8 cellular contexts compared by ENCODE assay signal in genomic region chr18:48950536-48951447, GRCh38. TPM values are rescaled to one million over a fixed set of nuclear protein-coding genes. Genes with fewer than 3 reads are reported as not detected.
A peak's percentile ranks its signal among the peaks of the same experiment; 100 is the strongest.
DNase-seq lines count a peak whose midpoint lies in the region; ATAC-seq and TF ChIP-seq lines count a peak whose summit lies in the region.

Gene SMAD7, minus strand, starts transcription at chr18:48950965. Its CDS starts 541 bp downstream, at chr18:48950424.

- POLR2A ChIA-PET in activated CD4-positive, alpha-beta T cell treated with anti-CD3 and anti-CD28 coated beads for 36 hours (lab: Charles Lee), result no interaction called here
- POLR2A ChIA-PET in naive thymus-derived CD8-positive, alpha-beta T cell (lab: Charles Lee), result interaction anchor here (1.0 to 5.3 kb wide), 9 partner anchors 10 to 1020 kb away, joined by 3 to 71 read pairs (median 6); partner anchors contain the start of genes ACAA2 and SMAD2

- CTCF ChIA-PET in activated CD4-positive, alpha-beta T cell treated with anti-CD3 and anti-CD28 coated beads for 36 hours (lab: Charles Lee), result no interaction called here

- no peak for ATAC-seq in activated CD4-positive, alpha-beta T cell treated with anti-CD3 and anti-CD28 coated beads for 36 hours
- ATAC-seq in RWPE2 (ENCODE audit: low read depth) (no peak), HG02678 (IDR thresholded peaks at IDR 0.05; ENCODE audit: unreplicated experiment) (no peak), HG03520 (IDR thresholded peaks at IDR 0.05; ENCODE audit: unreplicated experiment) (no peak)
- no peak for ATAC-seq in naive thymus-derived CD8-positive, alpha-beta T cell

- peak within 1 kb of the TSS; percentile 98 for H3K27ac ChIP-seq in RWPE2 (ENCODE audit: poor library complexity, severe bottlenecking)

- intact Hi-C loops in activated CD4-positive, alpha-beta T cell treated with anti-CD3 and anti-CD28 coated beads for 36 hours (cut with DNase I, micrococcal nuclease), result loop anchor here in 1 of 2 experiments (1.0 to 10.0 kb wide), 6 partner anchors 116 to 1334 kb away; partner anchors contain the start of genes ACAA2, CXXC1, MBD1 and SMAD2

- H3K27ac Mint-ChIP-seq in activated CD4-positive, alpha-beta T cell treated with anti-CD3 and anti-CD28 coated beads for 36 hours, result peak within 1 kb of the TSS; percentile 73
- peak within 1 kb of the TSS; percentile 72 to 98 (median 94) for H3K27ac Mint-ChIP-seq in naive thymus-derived CD8-positive, alpha-beta T cell

- DNase-seq in activated CD4-positive, alpha-beta T cell treated with anti-CD3 and anti-CD28 coated beads for 36 hours, result no peak
- DNase-seq in activated CD4-positive, alpha-beta T cell treated with anti-CD3 and anti-CD28 coated beads for 48 hours, result no peak
- DNase-seq in RWPE2 (ENCODE audit: low spot score) (no peak), epithelial cell of esophagus (ENCODE audit: low read depth) (no peak), HUDEP-2 (lab: John Stamatoyannopoulos, UW; ENCODE audit: unreplicated experiment in 76 of 76) (no peak)
- peak in 1 of 10 donors; percentile 24 for DNase-seq in naive thymus-derived CD8-positive, alpha-beta T cell

- TF ChIP-seq CTCF in RWPE2 (IDR thresholded peaks at IDR 0.05; ENCODE audit: poor library complexity, severe bottlenecking), result no peak
- no peak for TF ChIP-seq CTCF in epithelial cell of esophagus (IDR thresholded peaks at IDR 0.05; ENCODE audit: insufficient read depth, low read depth, low read length, missing control alignments)

- no peaks in the 10 kb centered on the region for H3K27me3 Mint-ChIP-seq in activated CD4-positive, alpha-beta T cell treated with anti-CD3 and anti-CD28 coated beads for 36 hours
- peaks cover 0 to 19% (median 5%) of the 10 kb centered on the region in 5 donors for H3K27me3 Mint-ChIP-seq in naive thymus-derived CD8-positive, alpha-beta T cell

- peaks cover 43% of the 10 kb centered on the region for H3K4me1 Mint-ChIP-seq in activated CD4-positive, alpha-beta T cell treated with anti-CD3 and anti-CD28 coated beads for 36 hours
- H3K4me1 Mint-ChIP-seq in naive thymus-derived CD8-positive, alpha-beta T cell, result peaks cover 25 to 52% (median 49%) of the 10 kb centered on the region in 4 donors

- H3K4me3 Mint-ChIP-seq in activated CD4-positive, alpha-beta T cell treated with anti-CD3 and anti-CD28 coated beads for 36 hours, result peak within 1 kb of the TSS; percentile 97
- H3K4me3 Mint-ChIP-seq in naive thymus-derived CD8-positive, alpha-beta T cell, result peak within 1 kb of the TSS; percentile 88 to 99 (median 96)

- peaks cover 23% of the 10 kb centered on the region for H3K36me3 ChIP-seq in RWPE2 (ENCODE audit: low read depth)

- H3K27me3 ChIP-seq in RWPE2 (ENCODE audit: insufficient read depth, poor library complexity, severe bottlenecking), result no peaks in the 10 kb centered on the region

- no peaks in the 10 kb centered on the region for H3K9me3 ChIP-seq in RWPE2 (ENCODE audit: severe bottlenecking)

- peak within 1 kb of the TSS; percentile 79 for H3K4me3 ChIP-seq in RWPE2 (ENCODE audit: severe bottlenecking)
- peak within 1 kb of the TSS; percentile 81 for H3K4me3 ChIP-seq in epithelial cell of esophagus (ENCODE audit: low read length)

- no peaks in the 10 kb centered on the region for H3K9me3 Mint-ChIP-seq in activated CD4-positive, alpha-beta T cell treated with anti-CD3 and anti-CD28 coated beads for 36 hours (ENCODE audit: low read depth)
- H3K9me3 Mint-ChIP-seq in naive thymus-derived CD8-positive, alpha-beta T cell, result no peaks in the 10 kb centered on the region

- H3K4me1 ChIP-seq in RWPE2 (ENCODE audit: insufficient read depth, poor library complexity, severe bottlenecking), result peaks cover 33% of the 10 kb centered on the region

- H3K36me3 Mint-ChIP-seq in activated CD4-positive, alpha-beta T cell treated with anti-CD3 and anti-CD28 coated beads for 36 hours (ENCODE audit: low read depth), result peaks cover 22% of the 10 kb centered on the region
- peaks cover 0 to 6% (median 2%) of the 10 kb centered on the region in 3 donors for H3K36me3 Mint-ChIP-seq in naive thymus-derived CD8-positive, alpha-beta T cell

RNA-seq across cellular contexts. Expression of gene SMAD7, which starts in this region (rescaled TPM):
- 1 to 10 TPM; 7.2 to 9.3 TPM for total RNA-seq in activated CD4-positive, alpha-beta T cell treated with anti-CD3 and anti-CD28 coated beads for 36 hours
- total RNA-seq in naive thymus-derived CD8-positive, alpha-beta T cell, result 10 to 100 TPM; 30.9 to 32.5 TPM
- polyA plus RNA-seq in naive thymus-derived CD8-positive, alpha-beta T cell, result 1 to 10 TPM; 2.3 to 4.9 (median 4.8) TPM
